In genomic region chr13:20270163-20270865, GRCh38 we compare ENCODE assay signal across 21 cellular contexts.
A peak's percentile ranks its signal among the peaks of the same experiment; 100 is the strongest.
DNase-seq lines count a peak whose midpoint lies in the region; ATAC-seq and TF ChIP-seq lines count a peak whose summit lies in the region.
"Had no signal": no experiment of that assay in that cellular context is flagged by ENCODE, and none has a peak within 500 bp of the region (broad histone marks: within the 10 kb centered on the region; RNA-seq: fewer than 3 reads in every experiment).

No MANE protein-coding gene starts in this region.

- no peaks in the 10 kb centered on the region for H3K9me3 Mint-ChIP-seq in stimulated activated naive CD8-positive, alpha-beta T cell treated with anti-CD3 and anti-CD28 coated beads, Interleukin-15, amount 100 ng/mL, for 72 hours
- H3K9me3 Mint-ChIP-seq: activated naive CD8-positive, alpha-beta T cell treated with anti-CD3 and anti-CD28 coated beads for 36 hours; activated T-helper 17 cell treated with anti-CD3 and anti-CD28 coated beads, Interleukin-2, amount 50 U/mL, for 72 hours; CD8-positive, alpha-beta T cell; naive thymus-derived CD8-positive, alpha-beta T cell had no signal

- in situ Hi-C loops in astrocyte of the spinal cord (cut with HindIII; ENCODE audit: low sequenced_read_pairs): no loop called here

- no peak for ATAC-seq in stimulated activated naive CD8-positive, alpha-beta T cell treated with anti-CD3 and anti-CD28 coated beads, Interleukin-15, amount 100 ng/mL, for 72 hours
- ATAC-seq in GM21619 (IDR thresholded peaks at IDR 0.05; ENCODE audit: unreplicated experiment) (no peak), GM18498 (IDR thresholded peaks at IDR 0.05; ENCODE audit: unreplicated experiment) (no peak)
- ATAC-seq: activated CD4-positive, alpha-beta T cell treated with anti-CD3 and anti-CD28 coated beads for 36 hours; activated T-helper 17 cell treated with anti-CD3 and anti-CD28 coated beads, Interleukin-2, amount 50 U/mL, for 72 hours; CD8-positive, alpha-beta T cell; naive thymus-derived CD8-positive, alpha-beta T cell; stimulated activated naive B cell treated with anti-CD40 and anti-IgM and Interleukin-4, amounts not matched to agents 10 μg/mL and 1 μg/mL and 100 μg/mL, for 72 hours had no signal

- H3K4me1 ChIP-seq in HEK293 (ENCODE audit: control insufficient read depth, insufficient read depth, low read length): peaks cover 3% of the 10 kb centered on the region; the same call in 1 of the 2 replicates
- H3K4me1 ChIP-seq: parathyroid adenoma, sigmoid colon had no signal

- CTCF ChIA-PET in HEK293 (lab: Yijun Ruan, JAX): interaction anchor here (0.6 to 0.8 kb wide), 2 partner anchors 92 to 441 kb away, joined by 4 to 5 read pairs; no protein-coding TSS in a partner anchor

- DNase-seq in COR-L47 (lab: John Stamatoyannopoulos, UW) (peak; percentile 28), astrocyte of the spinal cord (ENCODE audit: low read depth, low spot score) (peak; percentile 15), left kidney (ENCODE audit: low read depth, low spot score) (peak; percentile 65), DMS79 (lab: John Stamatoyannopoulos, UW) (no peak)
- no peak for DNase-seq in stimulated activated naive CD8-positive, alpha-beta T cell treated with anti-CD3 and anti-CD28 coated beads, Interleukin-15, amount 100 ng/mL, for 72 hours
- DNase-seq: activated CD4-positive, alpha-beta T cell treated with anti-CD3 and anti-CD28 coated beads for 36 hours; activated naive CD8-positive, alpha-beta T cell treated with anti-CD3 and anti-CD28 coated beads for 36 hours; CD8-positive, alpha-beta T cell; mesendoderm; MM.1S; naive thymus-derived CD8-positive, alpha-beta T cell; NCI-H187; NCI-H510A treated with DMSO at 0.1 percent for 48 hours; sigmoid colon; stimulated activated CD4-positive, alpha-beta T cell treated with anti-CD3 and anti-CD28 coated beads, Interleukin-1b, Interleukin-23, amount 100 ng/mL, for 48 hours; stimulated activated naive B cell treated with anti-CD40 and anti-IgM and Interleukin-4, amounts not matched to agents 10 μg/mL and 1 μg/mL and 100 μg/mL, for 72 hours had no signal

- peaks cover 30% of the 10 kb centered on the region for H3K27me3 Mint-ChIP-seq in stimulated activated naive CD8-positive, alpha-beta T cell treated with anti-CD3 and anti-CD28 coated beads, Interleukin-15, amount 100 ng/mL, for 72 hours

- no peak overlapping the region for H3K4me3 Mint-ChIP-seq in stimulated activated naive CD8-positive, alpha-beta T cell treated with anti-CD3 and anti-CD28 coated beads, Interleukin-15, amount 100 ng/mL, for 72 hours
- H3K4me3 Mint-ChIP-seq: activated CD4-positive, alpha-beta T cell treated with anti-CD3 and anti-CD28 coated beads for 36 hours; activated naive CD8-positive, alpha-beta T cell treated with anti-CD3 and anti-CD28 coated beads for 36 hours; activated T-helper 17 cell treated with anti-CD3 and anti-CD28 coated beads, Interleukin-2, amount 50 U/mL, for 72 hours; CD8-positive, alpha-beta T cell; naive thymus-derived CD8-positive, alpha-beta T cell; stimulated activated naive B cell treated with anti-CD40 and anti-IgM and Interleukin-4, amounts not matched to agents 10 μg/mL and 1 μg/mL and 100 μg/mL, for 72 hours had no signal

- no peaks in the 10 kb centered on the region for H3K9me3 ChIP-seq in HEK293 (ENCODE audit: control insufficient read depth, insufficient read depth, low read depth, low read length)
- H3K9me3 ChIP-seq: sigmoid colon had no signal

- no peaks in the 10 kb centered on the region for H3K4me1 Mint-ChIP-seq in stimulated activated naive CD8-positive, alpha-beta T cell treated with anti-CD3 and anti-CD28 coated beads, Interleukin-15, amount 100 ng/mL, for 72 hours
- H3K4me1 Mint-ChIP-seq: activated CD4-positive, alpha-beta T cell treated with anti-CD3 and anti-CD28 coated beads for 36 hours; activated naive CD8-positive, alpha-beta T cell treated with anti-CD3 and anti-CD28 coated beads for 36 hours; activated T-helper 17 cell treated with anti-CD3 and anti-CD28 coated beads, Interleukin-2, amount 50 U/mL, for 72 hours; stimulated activated naive B cell treated with anti-CD40 and anti-IgM and Interleukin-4, amounts not matched to agents 10 μg/mL and 1 μg/mL and 100 μg/mL, for 72 hours had no signal

- no peak overlapping the region for H3K27ac ChIP-seq in HEK293 (ENCODE audit: extremely low read depth, low read depth, low read length)
- H3K27ac ChIP-seq: parathyroid adenoma, sigmoid colon had no signal

- H3K4me3 ChIP-seq in HEK293 (ENCODE audit: low read depth, low read length) (no peak overlapping the region), astrocyte of the spinal cord (ENCODE audit: low read depth, low read length) (no peak overlapping the region)
- H3K4me3 ChIP-seq: sigmoid colon had no signal

- no peaks in the 10 kb centered on the region; a peak in 1 of 3 replicates for H3K36me3 ChIP-seq in HEK293 (ENCODE audit: control insufficient read depth in 2 of 2, insufficient read depth in 1 of 2, low read length in 2 of 2)
- H3K36me3 ChIP-seq: sigmoid colon had no signal

- TF ChIP-seq CTCF in HEK293 (tag by site-specific recombination; IDR thresholded peaks at IDR 0.05): no peak
- no peak for TF ChIP-seq CTCF in astrocyte of the spinal cord (IDR thresholded peaks at IDR 0.05; ENCODE audit: low read depth, low read length)

- POLR2A ChIA-PET in HEK293 (lab: Yijun Ruan, JAX): no interaction called here

- H3K27ac Mint-ChIP-seq in stimulated activated naive CD8-positive, alpha-beta T cell treated with anti-CD3 and anti-CD28 coated beads, Interleukin-15, amount 100 ng/mL, for 72 hours: no peak overlapping the region
- H3K27ac Mint-ChIP-seq: activated CD4-positive, alpha-beta T cell treated with anti-CD3 and anti-CD28 coated beads for 36 hours; activated naive CD8-positive, alpha-beta T cell treated with anti-CD3 and anti-CD28 coated beads for 36 hours; activated T-helper 17 cell treated with anti-CD3 and anti-CD28 coated beads, Interleukin-2, amount 50 U/mL, for 72 hours; CD8-positive, alpha-beta T cell; naive thymus-derived CD8-positive, alpha-beta T cell; stimulated activated naive B cell treated with anti-CD40 and anti-IgM and Interleukin-4, amounts not matched to agents 10 μg/mL and 1 μg/mL and 100 μg/mL, for 72 hours had no signal

TF ChIP-seq in HEK293, 187 proteins besides CTCF, POLR2A, EP300 and RAD21:
- TF ChIP-seq ZNF350 (tag by site-specific recombination; IDR thresholded peaks at IDR 0.05) (no peak), ZBTB17 (tag by site-specific recombination; IDR thresholded peaks at IDR 0.05) (0 out of 2 replicates have a peak, but pooled peaks have one; percentile 27)

Comparison
In these comparisons a context has a peak if more than half of its experiments do, and no peak if none do; other contexts are left out.
1. DNase-seq: peak in COR-L47 (single experiment), astrocyte of the spinal cord (single experiment) and left kidney (single experiment); none in DMS79 (single experiment) and stimulated activated naive CD8-positive, alpha-beta T cell treated with anti-CD3 and anti-CD28 coated beads, Interleukin-15, amount 100 ng/mL, for 72 hours (0 of 2).